Comparison of ENCODE assay signal across 1 cellular context in genomic region chr9:134276463-134277245, GRCh38.
A peak's percentile ranks its signal among the peaks of the same experiment; 100 is the strongest.
TF ChIP-seq lines count a peak whose summit lies in the region.

No MANE protein-coding gene starts in this region.

TF ChIP-seq in K562, 482 proteins besides CTCF, POLR2A, EP300 and RAD21 (continued from another document and continues in another):
- TF ChIP-seq ZNF224 (CRISPR knock-in tag; IDR thresholded peaks at IDR 0.05) (no peak), PBX2 (CRISPR knock-in tag; IDR thresholded peaks at IDR 0.05; ENCODE audit: low read depth) (no peak), PBX2 (tag; conservative IDR thresholded peaks at IDR 0.05; ENCODE audit: low read depth) (peak; percentile 87), ZNF133 (CRISPR knock-in tag; IDR thresholded peaks at IDR 0.05) (no peak), ZKSCAN8 (CRISPR knock-in tag; IDR thresholded peaks at IDR 0.05) (peak; percentile 90), HOXB6 (CRISPR knock-in tag; IDR thresholded peaks at IDR 0.05; ENCODE audit: borderline replicate concordance) (no peak), KDM1A (IDR thresholded peaks at IDR 0.05) (peak; percentile 66 to 75; a peak in 3 of 4 replicates), SAP30 (IDR thresholded peaks at IDR 0.05; ENCODE audit: borderline replicate concordance, insufficient read depth, low read depth, low read length, poor library complexity, severe bottlenecking) (no peak), ZNF263 (CRISPR knock-in tag; IDR thresholded peaks at IDR 0.05; ENCODE audit: borderline replicate concordance) (peak; percentile 73), CBFA2T3 (IDR thresholded peaks at IDR 0.05) (peak; percentile 62), ZNF77 (CRISPR knock-in tag; IDR thresholded peaks at IDR 0.05) (no peak), ZNF184 (CRISPR knock-in tag; IDR thresholded peaks at IDR 0.05) (no peak), ZNF121 (CRISPR knock-in tag; conservative IDR thresholded peaks at IDR 0.05) (no peak), MEIS2 (IDR thresholded peaks at IDR 0.05; ENCODE audit: partially characterized antibody) (peak; percentile 94), KDM5B (IDR thresholded peaks at IDR 0.05; ENCODE audit: insufficient replicate concordance, low read depth, low read length) (no peak), NRF1 (conservative IDR thresholded peaks at IDR 0.05 in 1 of 2, IDR thresholded peaks at IDR 0.05 in 1 of 2) (no peak), ZC3H11A (IDR thresholded peaks at IDR 0.05; ENCODE audit: low read depth, low read length) (no peak), NFXL1 (CRISPR knock-in tag; IDR thresholded peaks at IDR 0.05) (no peak), KLF16 (IDR thresholded peaks at IDR 0.05) (peak; percentile 68; the same call in 1 of the 2 replicates), HDAC1 (IDR thresholded peaks at IDR 0.05) (peak in 1 of 2 experiments; percentile 39; a peak in 1 of 4 replicates), LEF1 (IDR thresholded peaks at IDR 0.05) (peak; percentile 21; the same call in 1 of the 2 replicates), TEAD4 (IDR thresholded peaks at IDR 0.05; ENCODE audit: low read length) (peak; percentile 63), TEAD4 (CRISPR knock-in tag; IDR thresholded peaks at IDR 0.05; ENCODE audit: borderline replicate concordance) (no peak), TCF3 (CRISPR knock-in tag; IDR thresholded peaks at IDR 0.05) (peak; percentile 61), ZNF592 (IDR thresholded peaks at IDR 0.05) (no peak), ARID1B (IDR thresholded peaks at IDR 0.05) (0 out of 2 replicates have a peak, but pooled peaks have one; percentile 39), TRIM28 (IDR thresholded peaks at IDR 0.05) (no peak), SMARCA5 (IDR thresholded peaks at IDR 0.05) (no peak), ELK3 (CRISPR knock-in tag; IDR thresholded peaks at IDR 0.05) (no peak), HEY1 (CRISPR knock-in tag; IDR thresholded peaks at IDR 0.05; ENCODE audit: borderline replicate concordance) (no peak), ZNF311 (CRISPR knock-in tag; IDR thresholded peaks at IDR 0.05) (no peak), ZBTB40 (IDR thresholded peaks at IDR 0.05) (no peak), ZBTB40 (CRISPR knock-in tag; IDR thresholded peaks at IDR 0.05) (no peak), VEZF1 (CRISPR knock-in tag; IDR thresholded peaks at IDR 0.05) (peak; percentile 55; the same call in 1 of the 2 replicates), HDAC6 (IDR thresholded peaks at IDR 0.05; ENCODE audit: low read depth, low read length) (no peak), FOXJ3 (CRISPR knock-in tag; IDR thresholded peaks at IDR 0.05) (no peak), HES1 (IDR thresholded peaks at IDR 0.05; ENCODE audit: low read depth) (peak; percentile 81; the same call in 1 of the 2 replicates), ZBED1 (IDR thresholded peaks at IDR 0.05) (no peak), RCOR1 (IDR thresholded peaks at IDR 0.05; ENCODE audit: borderline replicate concordance in 1 of 2, low read depth in 2 of 2, low read length in 2 of 2) (peak; percentile 19 to 82; a peak in 3 of 4 replicates), HMGXB4 (CRISPR knock-in tag; IDR thresholded peaks at IDR 0.05) (no peak), MITF (IDR thresholded peaks at IDR 0.05) (no peak), RNF2 (IDR thresholded peaks at IDR 0.05) (peak; percentile 49; the same call in 1 of the 2 replicates)
